ENCODE assay signal across 10 cellular contexts in the genomic region with DNA sequence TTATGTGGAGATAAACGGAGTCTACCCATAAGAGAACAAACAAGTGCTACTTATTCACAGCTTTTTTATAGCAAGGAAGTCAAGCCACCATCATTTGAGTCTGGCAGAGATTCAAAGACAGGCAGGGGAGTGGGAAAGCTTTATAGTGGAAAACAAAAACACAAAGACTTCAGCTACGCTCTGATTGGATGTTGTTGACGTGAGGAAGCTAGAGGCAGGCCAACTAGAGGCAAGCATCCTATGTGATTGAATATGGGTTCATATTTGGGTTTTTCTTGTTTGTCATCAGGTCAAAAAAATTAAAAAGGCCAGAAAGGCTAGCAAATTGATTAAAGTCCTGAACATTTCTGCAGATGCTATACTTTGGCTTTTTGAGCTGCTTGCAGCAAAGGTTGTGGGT. TPM values are rescaled to one million over a fixed set of nuclear protein-coding genes. Genes with fewer than 3 reads are reported as not detected.
DNase-seq lines count a peak whose midpoint lies in the region; ATAC-seq and TF ChIP-seq lines count a peak whose summit lies in the region.
"Had no signal": no experiment of that assay in that cellular context is flagged by ENCODE, and none has a peak within 500 bp of the region (broad histone marks: within the 10 kb centered on the region; RNA-seq: fewer than 3 reads in every experiment).

No MANE protein-coding gene starts in this region.

- no peak overlapping the region for H3K27ac ChIP-seq in smooth muscle cell (ENCODE audit: low read depth)
- H3K27ac ChIP-seq: BLaER1, HL-60 had no signal

- no peaks in the 10 kb centered on the region for H3K9me3 Mint-ChIP-seq in activated CD4-positive, alpha-beta T cell treated with anti-CD3 and anti-CD28 coated beads for 36 hours (ENCODE audit: low read depth)

- peaks cover 14% of the 10 kb centered on the region for H3K4me1 Mint-ChIP-seq in activated CD4-positive, alpha-beta T cell treated with anti-CD3 and anti-CD28 coated beads for 36 hours

- CTCF ChIA-PET in activated CD4-positive, alpha-beta T cell treated with anti-CD3 and anti-CD28 coated beads for 36 hours (lab: Charles Lee): no interaction called here

- no peak for DNase-seq in activated CD4-positive, alpha-beta T cell treated with anti-CD3 and anti-CD28 coated beads for 36 hours
- DNase-seq in activated CD4-positive, alpha-beta T cell treated with anti-CD3 and anti-CD28 coated beads for 1 hour: no peak
- DNase-seq in NCI-H69 (lab: John Stamatoyannopoulos, UW) (peak; percentile 60), fibroblast of peridontal ligament (ENCODE audit: extremely low read depth) (peak; percentile 16), smooth muscle cell (lab: John Stamatoyannopoulos, UW; ENCODE audit: unreplicated experiment) (no peak), GM03348 (ENCODE audit: low spot score) (no peak)
- no peak for DNase-seq in stimulated activated naive CD4-positive, alpha-beta T cell treated with Interleukin-2 at 50 U/mL for 16 hours (lab: John Stamatoyannopoulos, UW)

- H3K27me3 ChIP-seq in smooth muscle cell (ENCODE audit: low read depth): peaks cover 4% of the 10 kb centered on the region
- H3K27me3 ChIP-seq: BLaER1 had no signal

- peak overlapping the region; percentile 82 for H3K4me3 Mint-ChIP-seq in activated CD4-positive, alpha-beta T cell treated with anti-CD3 and anti-CD28 coated beads for 36 hours

- TF ChIP-seq CTCF in smooth muscle cell (IDR thresholded peaks at IDR 0.05; ENCODE audit: borderline replicate concordance, insufficient read depth, poor library complexity, severe bottlenecking): no peak

- peak overlapping the region; percentile 90 for H3K4me2 ChIP-seq in smooth muscle cell

- H2AFZ ChIP-seq in smooth muscle cell (ENCODE audit: low read depth): peak overlapping the region; percentile 96

- no peak for ATAC-seq in activated CD4-positive, alpha-beta T cell treated with anti-CD3 and anti-CD28 coated beads for 36 hours
- no peak for ATAC-seq in HG02840 (IDR thresholded peaks at IDR 0.05; ENCODE audit: low FRiP score, unreplicated experiment)

- no peaks in the 10 kb centered on the region for H3K9me3 ChIP-seq in smooth muscle cell (replicated peaks; ENCODE audit: low read depth)

- intact Hi-C loops in activated CD4-positive, alpha-beta T cell treated with anti-CD3 and anti-CD28 coated beads for 36 hours (cut with DNase I, micrococcal nuclease): loop anchor here in 1 of 2 experiments (2.0 kb wide), 2 partner anchors 30 to 44 kb away; a partner anchor contains a TSS

- no peaks in the 10 kb centered on the region for H3K36me3 ChIP-seq in smooth muscle cell (ENCODE audit: low read depth)
- H3K36me3 ChIP-seq: BLaER1 had no signal

- H3F3A ChIP-seq in smooth muscle cell (ENCODE audit: low read depth): no peaks in the 10 kb centered on the region

- H3K27ac Mint-ChIP-seq in activated CD4-positive, alpha-beta T cell treated with anti-CD3 and anti-CD28 coated beads for 36 hours: no peak overlapping the region

- no peaks in the 10 kb centered on the region for H3K4me1 ChIP-seq in smooth muscle cell (ENCODE audit: low read depth)

- no peaks in the 10 kb centered on the region for H3K79me2 ChIP-seq in smooth muscle cell (ENCODE audit: low read depth)

- peaks cover 2% of the 10 kb centered on the region for H3K27me3 Mint-ChIP-seq in activated CD4-positive, alpha-beta T cell treated with anti-CD3 and anti-CD28 coated beads for 36 hours

- WGBS in smooth muscle cell (ENCODE audit: low lambda C conversion rate): 76% methylated on average over 3 of the region's 3 CpGs

- H3K36me3 Mint-ChIP-seq in activated CD4-positive, alpha-beta T cell treated with anti-CD3 and anti-CD28 coated beads for 36 hours (ENCODE audit: low read depth): peaks cover 5% of the 10 kb centered on the region

- H3K4me3 ChIP-seq in smooth muscle cell: peak overlapping the region; percentile 79

- POLR2A ChIA-PET in activated CD4-positive, alpha-beta T cell treated with anti-CD3 and anti-CD28 coated beads for 36 hours (lab: Charles Lee): interaction anchor here (0.7 kb wide), 1 partner anchor 979 kb away, joined by 3 read pairs; no protein-coding TSS in a partner anchor

- no peaks in the 10 kb centered on the region for H4K20me1 ChIP-seq in smooth muscle cell (ENCODE audit: low read depth)
- H4K20me1 ChIP-seq: BLaER1 had no signal

- H3K9ac ChIP-seq in smooth muscle cell (ENCODE audit: low read depth): no peak overlapping the region

RNA-seq across cellular contexts. Expression of a gene that starts 0.7 kb away (rescaled TPM):
- total RNA-seq in activated CD4-positive, alpha-beta T cell treated with anti-CD3 and anti-CD28 coated beads for 36 hours: 10 to 100 TPM; 17.1 to 18.5 TPM
- total RNA-seq in smooth muscle cell: 40.2 and 51.3 TPM in 2 replicates
- polyA plus RNA-seq in smooth muscle cell: 74.4 and 76.2 TPM in 2 replicates

RNA-seq across cellular contexts. Expression of a gene that starts 23.2 kb away (rescaled TPM):
- total RNA-seq in activated CD4-positive, alpha-beta T cell treated with anti-CD3 and anti-CD28 coated beads for 36 hours: 1 to 10 TPM; 5.1 to 7.3 TPM
- total RNA-seq in smooth muscle cell: 14.0 and 29.6 TPM in 2 replicates
- 48.0 and 52.4 TPM in 2 replicates for polyA plus RNA-seq in smooth muscle cell

RNA-seq across cellular contexts. Expression of a gene that starts 44.2 kb away (rescaled TPM):
- 1 to 10 TPM; 5.9 to 8.7 TPM for total RNA-seq in activated CD4-positive, alpha-beta T cell treated with anti-CD3 and anti-CD28 coated beads for 36 hours
- 22.1 and 43.0 TPM in 2 replicates for total RNA-seq in smooth muscle cell
- polyA plus RNA-seq in smooth muscle cell: 16.7 and 23.8 TPM in 2 replicates

Comparison
In these comparisons a context has a peak if more than half of its experiments do, and no peak if none do; other contexts are left out.
1. DNase-seq: peak in NCI-H69 (single experiment) and fibroblast of peridontal ligament (single experiment); none in activated CD4-positive, alpha-beta T cell treated with anti-CD3 and anti-CD28 coated beads for 36 hours (single experiment), activated CD4-positive, alpha-beta T cell treated with anti-CD3 and anti-CD28 coated beads for 1 hour (single experiment), smooth muscle cell (single experiment), GM03348 (single experiment) and stimulated activated naive CD4-positive, alpha-beta T cell treated with Interleukin-2 at 50 U/mL for 16 hours (single experiment).